ENCODE assay signal across 8 cellular contexts in genomic region chr20:32470025-32470861, GRCh38.
DNase-seq lines count a peak whose midpoint lies in the region; ATAC-seq, FAIRE-seq and TF ChIP-seq lines count a peak whose summit lies in the region.

No MANE protein-coding gene starts in this region.

- H2AFZ ChIP-seq in GM23338 (no peak overlapping the region), SU-DHL-6 (ENCODE audit: low read depth, low read length, severe bottlenecking) (no peak overlapping the region), neural cell (ENCODE audit: low read depth, low read length) (no peak overlapping the region)

- peaks cover 12% of the 10 kb centered on the region; the same call in 2 of the 3 replicates for H3K36me3 Mint-ChIP-seq in GM23338 (ENCODE audit: low read depth)

- peaks cover 23% of the 10 kb centered on the region for H3F3A ChIP-seq in GM23338 (replicated peaks; ENCODE audit: low read depth)
- H3F3A ChIP-seq in SU-DHL-6 (ENCODE audit: insufficient read depth), result no peaks in the 10 kb centered on the region
- no peaks in the 10 kb centered on the region for H3F3A ChIP-seq in neural cell (ENCODE audit: insufficient read depth, low read length, poor library complexity, severe bottlenecking)

- H3K27ac Mint-ChIP-seq in GM23338, result peak overlapping the region; percentile 74

- H3K79me2 ChIP-seq in GM23338 (replicated peaks; ENCODE audit: insufficient read depth) (peaks cover 72% of the 10 kb centered on the region), SU-DHL-6 (ENCODE audit: insufficient read depth, low read length) (no peaks in the 10 kb centered on the region), neural cell (replicated peaks; ENCODE audit: insufficient read depth, low read length) (peaks cover 51% of the 10 kb centered on the region)

- H3K27ac ChIP-seq in GM23338 (ENCODE audit: low read depth) (peak overlapping the region; percentile 72; the same call in 1 of the 2 replicates), SU-DHL-6 (ENCODE audit: low read depth, low read length) (no peak overlapping the region), neural cell (ENCODE audit: low read length) (no peak overlapping the region)

- H3K4me3 ChIP-seq in GM23338 (no peak overlapping the region), SU-DHL-6 (ENCODE audit: insufficient read depth, low read length, poor library complexity, severe bottlenecking) (no peak overlapping the region), neural cell (ENCODE audit: low read length) (no peak overlapping the region)

- DNase-seq in AG20443 (ENCODE audit: low spot score), result peak; percentile 45
- DNase-seq in GM23338 (ENCODE audit: low spot score), result peak; percentile 87
- peak; percentile 64 to 66 for DNase-seq in erythroblast (lab: John Stamatoyannopoulos, UW)
- no peak for DNase-seq in H54 (ENCODE audit: insufficient read length, low spot score)
- DNase-seq in NCI-H1105 treated with DMSO at 0.1 percent for 48 hours (lab: John Stamatoyannopoulos, UW), result no peak

- peak overlapping the region; percentile 51; the same call in 1 of the 2 replicates for H3K4me2 ChIP-seq in GM23338
- H3K4me2 ChIP-seq in SU-DHL-6 (ENCODE audit: low read depth, low read length, poor library complexity, severe bottlenecking), result no peak overlapping the region
- no peak overlapping the region for H3K4me2 ChIP-seq in neural cell (ENCODE audit: low read length)

- no peak overlapping the region; the same call in 2 of the 3 replicates for H3K4me3 Mint-ChIP-seq in GM23338

- H3K9ac ChIP-seq in SU-DHL-6 (ENCODE audit: low read length) (no peak overlapping the region), neural cell (ENCODE audit: low read length) (no peak overlapping the region)

- TF ChIP-seq POLR2A in erythroblast (IDR thresholded peaks at IDR 0.05; ENCODE audit: low read length), result no peak
- TF ChIP-seq POLR2A in H54 (IDR thresholded peaks at IDR 0.05; ENCODE audit: low read depth, low read length), result no peak

- peaks cover 5% of the 10 kb centered on the region; the same call in 1 of the 2 replicates for H3K36me3 ChIP-seq in GM23338 (ENCODE audit: insufficient read depth)
- H3K36me3 ChIP-seq in SU-DHL-6 (ENCODE audit: low read length), result no peaks in the 10 kb centered on the region
- peaks cover 4% of the 10 kb centered on the region for H3K36me3 ChIP-seq in neural cell (ENCODE audit: insufficient read depth, low read length)

- H3K27me3 ChIP-seq in GM23338 (ENCODE audit: insufficient read depth), result no peaks in the 10 kb centered on the region
- H3K27me3 ChIP-seq in SU-DHL-6 (ENCODE audit: low read length), result no peaks in the 10 kb centered on the region
- H3K27me3 ChIP-seq in neural cell (ENCODE audit: insufficient read depth, low read depth, low read length), result no peaks in the 10 kb centered on the region

- H3K27me3 Mint-ChIP-seq in GM23338 (ENCODE audit: insufficient read depth, low read depth, poor library complexity), result peaks cover 8% of the 10 kb centered on the region

- ATAC-seq in GM23338 (peak; percentile 43), HG03520 (IDR thresholded peaks at IDR 0.05; ENCODE audit: unreplicated experiment) (no peak)

- no peak for TF ChIP-seq EP300 in neural cell (conservative IDR thresholded peaks at IDR 0.05; ENCODE audit: poor library complexity, severe bottlenecking)

- FAIRE-seq in H54 (lab: Jason Lieb, UNC), result no peak

- H3K9me2 ChIP-seq in GM23338 (ENCODE audit: insufficient read depth) (no peaks in the 10 kb centered on the region), SU-DHL-6 (replicated peaks; ENCODE audit: insufficient read depth, low read length) (no peaks in the 10 kb centered on the region), neural cell (ENCODE audit: insufficient read depth, low read length) (no peaks in the 10 kb centered on the region)

- peaks cover 26% of the 10 kb centered on the region for H3K4me1 Mint-ChIP-seq in GM23338

- H4K20me1 ChIP-seq in GM23338 (replicated peaks; ENCODE audit: insufficient read depth) (peaks cover 40% of the 10 kb centered on the region), SU-DHL-6 (ENCODE audit: low read depth, low read length) (no peaks in the 10 kb centered on the region), neural cell (ENCODE audit: insufficient read depth) (peaks cover 70% of the 10 kb centered on the region)

- peak; percentile 71 to 80 for TF ChIP-seq CTCF in GM23338 (conservative IDR thresholded peaks at IDR 0.05; ENCODE audit: low read depth in 2 of 2)
- peak; percentile 49 for TF ChIP-seq CTCF in SU-DHL-6 (IDR thresholded peaks at IDR 0.05; ENCODE audit: insufficient read depth, low read length, poor library complexity, severe bottlenecking)
- peak; percentile 29 for TF ChIP-seq CTCF in neural cell (IDR thresholded peaks at IDR 0.05; ENCODE audit: poor library complexity, severe bottlenecking)

- H3K4me1 ChIP-seq in GM23338 (ENCODE audit: insufficient read depth), result peaks cover 44% of the 10 kb centered on the region

- H3K9me3 Mint-ChIP-seq in GM23338, result no peaks in the 10 kb centered on the region

- H3K9me3 ChIP-seq in SU-DHL-6 (ENCODE audit: insufficient read depth, low read length), result no peaks in the 10 kb centered on the region
- H3K9me3 ChIP-seq in neural cell (ENCODE audit: low read length), result no peaks in the 10 kb centered on the region

- TF ChIP-seq RAD21 in neural cell (conservative IDR thresholded peaks at IDR 0.05), result no peak

TF ChIP-seq in GM23338, 12 proteins besides CTCF, POLR2A, EP300 and RAD21 (continues in another document):
- TF ChIP-seq ZNF331 (CRISPR knock-in tag; IDR thresholded peaks at IDR 0.05; ENCODE audit: low read depth), result no peak
- no peak for TF ChIP-seq CREB1 (CRISPR knock-in tag; IDR thresholded peaks at IDR 0.05; ENCODE audit: low read depth)
- no peak for TF ChIP-seq EZH2phosphoT487 (IDR thresholded peaks at IDR 0.05; ENCODE audit: unreplicated experiment)
- no peak for TF ChIP-seq ETS1 (IDR thresholded peaks at IDR 0.05)
- TF ChIP-seq STAT1 (IDR thresholded peaks at IDR 0.05; ENCODE audit: unreplicated experiment), result no peak
- TF ChIP-seq JUNB (IDR thresholded peaks at IDR 0.05; ENCODE audit: unreplicated experiment), result no peak

TF ChIP-seq in neural cell, 6 proteins besides CTCF, POLR2A, EP300 and RAD21:
- TF ChIP-seq TAF1 (IDR thresholded peaks at IDR 0.05; ENCODE audit: low read depth) (no peak), MXI1 (conservative IDR thresholded peaks at IDR 0.05; ENCODE audit: poor library complexity, severe bottlenecking) (no peak), EZH2 (IDR thresholded peaks at IDR 0.05; ENCODE audit: borderline replicate concordance, insufficient read depth, low read length, poor library complexity, severe bottlenecking) (no peak), POLR2AphosphoS5 (IDR thresholded peaks at IDR 0.05) (no peak), REST (IDR thresholded peaks at IDR 0.05; ENCODE audit: borderline replicate concordance) (no peak), SMC3 (conservative IDR thresholded peaks at IDR 0.05; ENCODE audit: poor library complexity) (no peak)

Comparison
In these comparisons a context has a peak if more than half of its experiments do, and no peak if none do; other contexts are left out.
1. DNase-seq: peak in AG20443 (single experiment), GM23338 (single experiment) and erythroblast (2 of 2); none in H54 (single experiment) and NCI-H1105 treated with DMSO at 0.1 percent for 48 hours (single experiment).
2. Peak in every context shown above with its lines, with median percentiles within 50 percentile points of each other: CTCF ChIP-seq.